In the genomic region with DNA sequence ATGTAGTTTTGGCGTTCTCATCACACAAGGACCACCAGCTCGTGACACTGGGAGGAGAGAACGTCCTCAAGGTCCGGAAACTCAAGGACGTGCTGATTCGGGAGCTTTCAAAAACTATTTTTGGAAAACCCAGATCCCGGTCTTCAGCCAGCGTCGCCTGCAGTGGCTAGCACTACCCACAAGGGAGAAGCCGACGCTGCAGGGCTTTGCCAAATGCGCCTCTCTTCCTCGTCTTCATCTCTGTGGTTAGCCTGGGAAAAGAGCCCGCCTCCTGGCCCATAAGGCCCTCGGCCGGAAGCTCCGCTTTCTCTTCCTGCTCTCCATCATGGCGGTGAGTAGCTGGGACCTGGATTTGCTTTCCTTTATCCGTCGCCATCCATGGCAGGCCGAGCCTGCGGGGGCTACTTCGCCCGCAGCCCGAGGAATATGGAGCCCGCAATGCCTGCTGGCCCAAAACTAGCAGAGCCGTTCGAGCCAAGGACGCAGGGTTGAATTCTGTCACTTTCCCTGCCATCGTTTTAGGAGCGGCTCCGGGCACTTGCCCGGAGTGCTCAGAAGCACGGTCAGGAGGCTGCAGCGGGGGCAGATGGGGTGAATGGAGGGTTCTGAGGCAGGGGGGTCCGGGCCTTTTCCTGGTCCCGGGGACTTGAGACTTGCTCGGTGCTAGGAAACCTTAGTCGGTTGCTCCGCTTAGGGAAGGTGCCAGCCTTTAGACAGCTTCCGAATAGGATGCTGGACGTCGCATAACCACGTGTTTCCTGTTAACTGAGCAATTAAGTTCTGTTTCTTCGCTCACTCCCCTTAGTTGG, we compare ENCODE assay signal across 8 cellular contexts. TPM values are rescaled to one million over a fixed set of nuclear protein-coding genes. Genes with fewer than 3 reads are reported as not detected.
DNase-seq lines count a peak whose midpoint lies in the region; ATAC-seq and FAIRE-seq lines count a peak whose summit lies in the region.

RPL11 (plus strand) TSS at position 308 of the 809 bp plus-strand sequence; CDS start at position 326, 18 bp downstream.

- H3K27ac ChIP-seq in mesendoderm (ENCODE audit: low read depth, low read length): peak within 1 kb of the TSS; percentile 18

- H4K8ac ChIP-seq in mesendoderm (ENCODE audit: low read depth, low read length): no peak within 1 kb of the TSS

- H3K36me3 ChIP-seq in NT2/D1 (ENCODE audit: insufficient read depth, insufficient read length, low read length): peaks cover 46% of the 10 kb centered on the region
- peaks cover 5% of the 10 kb centered on the region for H3K36me3 ChIP-seq in endocrine pancreas (ENCODE audit: control insufficient read depth, insufficient read depth, low read length)
- H3K36me3 ChIP-seq in mesendoderm (ENCODE audit: control insufficient read depth, insufficient read depth, low read length): peaks cover 20% of the 10 kb centered on the region

- peaks cover 51% of the 10 kb centered on the region for H3K79me2 ChIP-seq in mesendoderm (ENCODE audit: control insufficient read depth, insufficient read depth, low read length)

- H3K4me1 ChIP-seq in NT2/D1 (ENCODE audit: insufficient read depth, insufficient read length): peaks cover 3% of the 10 kb centered on the region
- peaks cover 6% of the 10 kb centered on the region for H3K4me1 ChIP-seq in endocrine pancreas (ENCODE audit: control insufficient read depth, insufficient read depth, low read length)
- H3K4me1 ChIP-seq in mesendoderm (ENCODE audit: control insufficient read depth, low read depth, low read length): peaks cover 8% of the 10 kb centered on the region

- peak within 1 kb of the TSS; percentile 75 for H3K4me3 ChIP-seq in NT2/D1 (ENCODE audit: insufficient read length, low read depth)
- H3K4me3 ChIP-seq in endocrine pancreas (ENCODE audit: control insufficient read depth, insufficient read depth, low read length): peak within 1 kb of the TSS; percentile 87
- H3K4me3 ChIP-seq in mesendoderm (ENCODE audit: low read length): peak within 1 kb of the TSS; percentile 69

- H3K27me3 ChIP-seq in NT2/D1 (ENCODE audit: insufficient read depth, insufficient read length) (no peaks in the 10 kb centered on the region), endocrine pancreas (ENCODE audit: control insufficient read depth, insufficient read depth, low read length) (no peaks in the 10 kb centered on the region), mesendoderm (ENCODE audit: insufficient read depth, low read length, poor library complexity) (no peaks in the 10 kb centered on the region)

- H3K23ac ChIP-seq in mesendoderm (ENCODE audit: low read length): no peak within 1 kb of the TSS

- peak within 1 kb of the TSS; percentile 79 for H3K56ac ChIP-seq in mesendoderm (ENCODE audit: low read length)

- no peak within 1 kb of the TSS for H2AK5ac ChIP-seq in mesendoderm (ENCODE audit: low read length)

- H3K4ac ChIP-seq in mesendoderm (ENCODE audit: low read depth, low read length): peak within 1 kb of the TSS; percentile 93

- DNase-seq in COLO829 (ENCODE audit: low spot score) (peak; percentile 94), HTR-8/SVneo (ENCODE audit: insufficient read length, low spot score) (peak; percentile 82), NT2/D1 (ENCODE audit: low read depth, low spot score) (peak; percentile 57), mesendoderm (peak; percentile 98)
- DNase-seq in activated CD8-positive, alpha-beta memory T cell treated with anti-CD3 and anti-CD28 coated beads, Interleukin-2, amount 10 ng/mL, durations not matched to agents 7 days and 5 days: peak; percentile 92
- DNase-seq in stimulated activated CD8-positive, alpha-beta memory T cell treated with anti-CD3 and anti-CD28 coated beads, Interleukin-15, amount 100 ng/mL, for 1 hour (ENCODE audit: low read depth): peak; percentile 71

- H2BK120ac ChIP-seq in mesendoderm (ENCODE audit: low read depth, low read length): peak within 1 kb of the TSS; percentile 70

- peak within 1 kb of the TSS; percentile 44 for H2BK5ac ChIP-seq in mesendoderm (ENCODE audit: low read length)

- H3K27ac Mint-ChIP-seq in activated CD8-positive, alpha-beta memory T cell treated with anti-CD3 and anti-CD28 coated beads, Interleukin-2, amount 10 ng/mL, durations not matched to agents 7 days and 5 days: peak within 1 kb of the TSS; percentile 92

- peak; percentile 85 for ATAC-seq in GM21360 (IDR thresholded peaks at IDR 0.05; ENCODE audit: unreplicated experiment)
- peak; percentile 96 for ATAC-seq in activated CD8-positive, alpha-beta memory T cell treated with anti-CD3 and anti-CD28 coated beads, Interleukin-2, amount 10 ng/mL, durations not matched to agents 7 days and 5 days

- no peaks in the 10 kb centered on the region for H3K9me3 Mint-ChIP-seq in activated CD8-positive, alpha-beta memory T cell treated with anti-CD3 and anti-CD28 coated beads, Interleukin-2, amount 10 ng/mL, durations not matched to agents 7 days and 5 days (ENCODE audit: low read depth)

- no CpG with 5 or more reads among the region's 45 CpGs for WGBS in mesendoderm (ENCODE audit: extremely low coverage, insufficient coverage, low lambda C conversion rate)

- H4K5ac ChIP-seq in mesendoderm (ENCODE audit: low read length): peak within 1 kb of the TSS; percentile 8

- H3K9me3 ChIP-seq in NT2/D1 (ENCODE audit: insufficient read depth, low read length): no peaks in the 10 kb centered on the region; the same call in 1 of the 2 replicates
- no peaks in the 10 kb centered on the region for H3K9me3 ChIP-seq in endocrine pancreas (ENCODE audit: control insufficient read depth, low read length)

- no peak within 1 kb of the TSS for H2BK15ac ChIP-seq in mesendoderm (replicated peaks; ENCODE audit: low read depth)

- H3K4me2 ChIP-seq in mesendoderm (ENCODE audit: low read length): peak within 1 kb of the TSS; percentile 97

- peak within 1 kb of the TSS; percentile 19 for H3K18ac ChIP-seq in mesendoderm (ENCODE audit: low read length)

- H3K4me1 Mint-ChIP-seq in activated CD8-positive, alpha-beta memory T cell treated with anti-CD3 and anti-CD28 coated beads, Interleukin-2, amount 10 ng/mL, durations not matched to agents 7 days and 5 days: peaks cover 47% of the 10 kb centered on the region

- peaks cover 46% of the 10 kb centered on the region for H3K36me3 Mint-ChIP-seq in activated CD8-positive, alpha-beta memory T cell treated with anti-CD3 and anti-CD28 coated beads, Interleukin-2, amount 10 ng/mL, durations not matched to agents 7 days and 5 days

- H3K9ac ChIP-seq in NT2/D1 (ENCODE audit: insufficient read length, low read depth) (peak within 1 kb of the TSS; percentile 88), endocrine pancreas (ENCODE audit: control insufficient read depth, insufficient read depth, low read length) (peak within 1 kb of the TSS; percentile 85), mesendoderm (ENCODE audit: low read length) (peak within 1 kb of the TSS; percentile 79)

- H3K79me1 ChIP-seq in mesendoderm (ENCODE audit: low read length): peaks cover 14% of the 10 kb centered on the region

- CTCF ChIA-PET in activated CD8-positive, alpha-beta memory T cell treated with anti-CD3 and anti-CD28 coated beads, Interleukin-2, amount 10 ng/mL, durations not matched to agents 7 days and 5 days (lab: Charles Lee): interaction anchor here (0.9 to 2.6 kb wide), 28 partner anchors 8 to 507 kb away, joined by 3 to 23 read pairs (median 4); partner anchors contain the start of genes ASAP3, E2F2, ELOA and PITHD1

- FAIRE-seq in HTR-8/SVneo (lab: Jason Lieb, UNC): no peak

- H3K4me3 Mint-ChIP-seq in activated CD8-positive, alpha-beta memory T cell treated with anti-CD3 and anti-CD28 coated beads, Interleukin-2, amount 10 ng/mL, durations not matched to agents 7 days and 5 days: peak within 1 kb of the TSS; percentile 98

- H3K27me3 Mint-ChIP-seq in activated CD8-positive, alpha-beta memory T cell treated with anti-CD3 and anti-CD28 coated beads, Interleukin-2, amount 10 ng/mL, durations not matched to agents 7 days and 5 days: no peaks in the 10 kb centered on the region

RNA-seq across cellular contexts. Expression of gene RPL11, which starts in this region (rescaled TPM):
- 1,000 to 10,000 TPM in 1 of 2 experiments, 100 to 1,000 TPM in 1; 844 to 1,001 TPM for total RNA-seq in activated CD8-positive, alpha-beta memory T cell treated with anti-CD3 and anti-CD28 coated beads, Interleukin-2, amount 10 ng/mL, durations not matched to agents 7 days and 5 days
- polyA plus RNA-seq in mesendoderm (2013, experiment 1 of 2): 2,959 TPM
- 2,925 TPM for polyA plus RNA-seq in mesendoderm (2013, experiment 2 of 2)

Comparison
In these comparisons a context has a peak if more than half of its experiments do, and no peak if none do; other contexts are left out.
1. Peak in every context shown above with its lines: DNase-seq, ATAC-seq, H3K4me3 ChIP-seq and H3K27ac ChIP-seq.